Comparison of ENCODE assay signal across 15 cellular contexts in the genomic region with DNA sequence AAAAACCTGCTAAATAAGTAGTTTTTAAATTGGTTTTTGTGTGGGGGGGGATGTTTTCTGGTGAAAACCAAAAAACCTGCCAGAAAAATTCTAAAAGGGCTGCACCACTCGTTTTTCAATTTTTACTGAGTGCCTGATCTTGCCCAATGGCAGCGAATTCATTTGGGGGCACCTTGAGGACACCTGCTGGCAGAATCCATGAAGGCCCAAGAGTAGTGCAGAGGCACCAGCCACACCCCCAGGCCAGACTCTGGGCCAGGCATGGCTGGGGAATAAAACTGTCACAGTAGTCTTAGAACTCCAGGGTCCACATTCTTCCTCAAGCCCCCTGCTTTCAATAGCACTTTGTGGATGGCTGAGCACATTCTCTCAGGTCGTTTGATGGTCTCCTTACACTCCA. TPM values are rescaled to one million over a fixed set of nuclear protein-coding genes. Genes with fewer than 3 reads are reported as not detected.
DNase-seq lines count a peak whose midpoint lies in the region; ATAC-seq, FAIRE-seq and TF ChIP-seq lines count a peak whose summit lies in the region.
"Had no signal": no experiment of that assay in that cellular context is flagged by ENCODE, and none has a peak within 500 bp of the region (broad histone marks: within the 10 kb centered on the region; RNA-seq: fewer than 3 reads in every experiment).

No MANE protein-coding gene starts in this region.

- in situ Hi-C loops in GM12878 (cut with MboI) = no loop called here

- no TSS peak for BruUV-seq in GM12878 (replicated peaks; lab: Mats Ljungman, UMichigan)

- H3K4me2 ChIP-seq in DND-41 (ENCODE audit: insufficient read depth, low read length) (no peak overlapping the region), GM12878 (ENCODE audit: control insufficient read depth, insufficient read depth) (no peak overlapping the region)
- H3K4me2 ChIP-seq: BLaER1 had no signal

- no peaks in the 10 kb centered on the region for H3K79me2 ChIP-seq in DND-41 (ENCODE audit: insufficient read depth, low read length)
- H3K79me2 ChIP-seq in GM12878 (ENCODE audit: control insufficient read depth, insufficient read depth, low read length) = no peaks in the 10 kb centered on the region

- H3K27ac ChIP-seq in DND-41 (ENCODE audit: low read length) = no peak overlapping the region
- no peak overlapping the region for H3K27ac ChIP-seq in GM12878 (ENCODE audit: control insufficient read depth, insufficient read depth)
- H3K27ac ChIP-seq in psoas muscle = no peak overlapping the region
- H3K27ac ChIP-seq: BLaER1 had no signal

- no peak for TF ChIP-seq POLR2A in GM12878 (IDR thresholded peaks at IDR 0.05; ENCODE audit: low read depth, low read length)

- no peak for TF ChIP-seq EP300 in GM12878 (IDR thresholded peaks at IDR 0.05; ENCODE audit: borderline replicate concordance in 1 of 2, control insufficient read depth in 1 of 2, low read depth in 2 of 2, low read length in 2 of 2)

- H3K27me3 ChIP-seq in DND-41 (ENCODE audit: insufficient read depth, low read length, poor library complexity) = peaks cover 11% of the 10 kb centered on the region
- H3K27me3 ChIP-seq in GM12878 (replicated peaks in 1 of 2; ENCODE audit: control insufficient read depth in 2 of 2, insufficient read depth in 2 of 2, low read length in 1 of 2) = peaks cover 0 to 9% of the 10 kb centered on the region in 2 experiments; a peak in 2 of 4 replicates
- peaks cover 0 to 46% (median 9%) of the 10 kb centered on the region in 3 donors for H3K27me3 ChIP-seq in psoas muscle (ENCODE audit: insufficient read depth in 3 of 3, low read length in 2 of 3)
- H3K27me3 ChIP-seq: BLaER1 had no signal

- CTCF ChIA-PET in GM12878 (lab: Yijun Ruan, JAX) = no interaction called here

- FAIRE-seq in GM12878 (lab: Jason Lieb, UNC) = no peak
- FAIRE-seq: GM12891 had no signal

- intact Hi-C loops in GM12878 (cut with micrococcal nuclease; ENCODE audit: unreplicated experiment) (loop anchor here (2.0 kb wide), 1 partner anchor 204 kb away; no protein-coding TSS in a partner anchor), psoas muscle (cut with DNase I) (no loop called here)

- 8% methylated on average over 3 of the region's 3 CpGs for WGBS in GM12878 (ENCODE audit: insufficient coverage, insufficient replicate concordance, low lambda C conversion rate, missing lambda C conversion rate)
- 53 to 62% (median 57%) methylated on average over 3 of the region's 3 CpGs for WGBS in psoas muscle, 3 donors

- SMC1A ChIA-PET in GM12878 (lab: Charles Lee; ENCODE audit: uncharacterized antibody, unreplicated experiment) = no interaction called here

- TF ChIP-seq RAD21 in GM12878 (IDR thresholded peaks at IDR 0.05; ENCODE audit: insufficient read depth, low read depth, low read length) = no peak

- no peak overlapping the region for H3K4me3 ChIP-seq in DND-41 (ENCODE audit: low read depth in 1 of 2, low read length in 2 of 2)
- H3K4me3 ChIP-seq in GM12878 = no peak overlapping the region
- no peak overlapping the region for H3K4me3 ChIP-seq in psoas muscle
- H3K4me3 ChIP-seq: BLaER1 had no signal

- no peak overlapping the region for H3K9ac ChIP-seq in DND-41 (ENCODE audit: low read depth, low read length)
- H3K9ac ChIP-seq in GM12878 (ENCODE audit: control insufficient read depth, insufficient read depth, low read length) = no peak overlapping the region
- H3K9ac ChIP-seq: BLaER1 had no signal

- H3K9me3 ChIP-seq in DND-41 (ENCODE audit: insufficient read depth, low read length, severe bottlenecking) (no peaks in the 10 kb centered on the region), GM12878 (replicated peaks; ENCODE audit: control insufficient read depth, insufficient read depth, low read length) (no peaks in the 10 kb centered on the region), psoas muscle (no peaks in the 10 kb centered on the region)
- H3K9me3 ChIP-seq: BLaER1 had no signal

- H3K36me3 ChIP-seq in DND-41 (ENCODE audit: insufficient read depth, low read length) (no peaks in the 10 kb centered on the region), GM12878 (ENCODE audit: control insufficient read depth in 2 of 2, insufficient read depth in 2 of 2, low read length in 1 of 2) (no peaks in the 10 kb centered on the region), psoas muscle (ENCODE audit: insufficient read depth in 1 of 2, low read depth in 1 of 2) (no peaks in the 10 kb centered on the region)
- H3K36me3 ChIP-seq: BLaER1 had no signal

- ATAC-seq in DND-41 (ENCODE audit: insufficient read depth, low read depth) (no peak), GM12878 (peak; percentile 67), psoas muscle (no peak)

- peak; percentile 26 for TF ChIP-seq CTCF in DND-41 (IDR thresholded peaks at IDR 0.05; ENCODE audit: borderline replicate concordance, extremely low read depth, low read length, poor library complexity, severe bottlenecking)
- TF ChIP-seq CTCF in GM12878 (IDR thresholded peaks at IDR 0.05 in 2 of 3, conservative IDR thresholded peaks at IDR 0.05 in 1 of 3; ENCODE audit: control insufficient read depth in 2 of 3, extremely low read depth in 1 of 3, insufficient read depth in 1 of 3, low read depth in 3 of 3, low read length in 3 of 3) = 0 out of 6 replicates have a peak, but pooled peaks of 1 of the 3 experiments have one; percentile 9
- TF ChIP-seq CTCF in psoas muscle (IDR thresholded peaks at IDR 0.05) = no peak

- peak; percentile 53 for DNase-seq in 8988T
- no peak for DNase-seq in DND-41
- peak; percentile 34 for DNase-seq in M059J (ENCODE audit: low read depth)
- no peak for DNase-seq in GM12878 (ENCODE audit: low read depth, low spot score)
- no peak for DNase-seq in DMS114 treated with DMSO at 0.1 percent for 48 hours (lab: John Stamatoyannopoulos, UW; ENCODE audit: unreplicated experiment)
- no peak for DNase-seq in psoas muscle
- DNase-seq in GF-D8 (lab: John Stamatoyannopoulos, UW) = no peak
- DNase-seq: activated gamma-delta T cell, DMS79, mesendoderm, NCI-H1092 treated with DMSO at 0.1 percent for 48 hours, NCI-H226, nephron progenitor cell had no signal

- RAD21 ChIA-PET in GM12878 (lab: Charles Lee; ENCODE audit: unreplicated experiment) = interaction anchor here (1.3 kb wide), 1 partner anchor 203 kb away, joined by 3 read pairs; no protein-coding TSS in a partner anchor

- no peaks in the 10 kb centered on the region for H3K4me1 ChIP-seq in DND-41 (ENCODE audit: insufficient read depth, low read length)
- no peaks in the 10 kb centered on the region for H3K4me1 ChIP-seq in GM12878 (ENCODE audit: control insufficient read depth, insufficient read depth, low read length)
- H3K4me1 ChIP-seq in psoas muscle = no peaks in the 10 kb centered on the region

- H4K20me1 ChIP-seq in DND-41 (ENCODE audit: insufficient read depth, low read length) (no peaks in the 10 kb centered on the region; the same call in 1 of the 2 replicates), GM12878 (ENCODE audit: control insufficient read depth, insufficient read depth) (no peaks in the 10 kb centered on the region)
- H4K20me1 ChIP-seq: BLaER1 had no signal

- POLR2A ChIA-PET in GM12878 (lab: Charles Lee) = no interaction called here

- H2AFZ ChIP-seq in DND-41 (ENCODE audit: low read depth, low read length) (no peak overlapping the region), GM12878 (ENCODE audit: control insufficient read depth, low read depth, low read length) (no peak overlapping the region)

RNA-seq across cellular contexts. Expression of a gene that starts 50.3 kb away (rescaled TPM):
- total RNA-seq in M059J (2014; rRNA removed; shearing (Covaris generic)) = 2.3 and 3.0 TPM in 2 replicates
- total RNA-seq in GM12878 (2013; cell fraction: nucleolus; rRNA removed) = not detected in 2 replicates
- total RNA-seq in GM12878 (2014; rRNA removed) (0.05 TPM in 1 of 2 replicates, not detected in the other), GM12878 (2014; rRNA removed; fragmentation: Illumina TruSeq; extraction: Trizol) (not detected in 2 replicates), GM12878 (2021) (0.13 TPM in 1 of 2 replicates, not detected in the other), psoas muscle (under 1 TPM; 0.11 to 0.40 (median 0.14) TPM)
- not detected for polyA plus RNA-seq in GM12878 (2011; ENCODE audit: low read depth)
- polyA plus RNA-seq in GM12878 (2011; rRNA removed) (not detected in 2 replicates), GM12878 (2014; fragmentation: Illumina TruSeq; extraction: Trizol) (not detected in 2 replicates), GM12878 (2014; fragmentation: Nextera tagmentation; extraction: Ambion mirVana) (not detected), GM12878 (2014; rRNA removed) (not detected in 2 replicates), GM12878 (2016; fragmentation: Nextera tagmentation; extraction: Ambion mirVana) (not detected), psoas muscle (under 1 TPM; 0.03 to 0.35 (median 0.21) TPM)
- polyA plus RNA-seq in GM12878 (2011; cell fraction: cytosol; rRNA removed) = not detected in 2 replicates
- not detected in 2 replicates for polyA plus RNA-seq in GM12878 (2011; cell fraction: nucleus; rRNA removed)
- polyA plus RNA-seq in GM12878 (2012) = not detected in 2 replicates
- not detected in 2 replicates for polyA minus RNA-seq in GM12878 (2011; rRNA and poly(A)+ RNA removed)
- not detected in 2 replicates for polyA minus RNA-seq in GM12878 (2011; cell fraction: cytosol; rRNA and poly(A)+ RNA removed)
- not detected in 2 replicates for polyA minus RNA-seq in GM12878 (2011; cell fraction: nucleus; rRNA and poly(A)+ RNA removed)

Comparison
In these comparisons a context has a peak if more than half of its experiments do, and no peak if none do; other contexts are left out.
1. DNase-seq: peak in 8988T (single experiment) and M059J (single experiment); none in DND-41 (single experiment), GM12878 (single experiment), DMS114 treated with DMSO at 0.1 percent for 48 hours (single experiment), psoas muscle (0 of 2) and GF-D8 (single experiment).